Comparison of ENCODE assay signal across 1 cellular context in the genomic region with DNA sequence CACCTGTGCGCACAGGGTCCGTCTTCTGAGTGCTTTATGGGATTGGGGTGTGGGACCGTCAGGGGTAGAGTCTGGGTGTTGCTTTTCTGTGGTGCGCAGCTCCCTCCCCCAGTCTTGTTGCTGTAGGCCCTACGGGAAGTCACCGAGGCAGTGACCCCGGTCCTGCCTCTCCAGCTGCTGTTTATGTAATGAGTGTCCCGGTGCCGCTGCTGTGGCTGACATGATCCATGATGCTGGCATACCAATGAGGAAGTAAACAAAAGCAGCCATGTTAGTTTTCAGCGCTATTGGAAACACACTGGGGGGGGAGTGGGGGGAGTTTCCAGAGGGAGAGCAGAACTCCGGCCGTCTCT.
TF ChIP-seq lines count a peak whose summit lies in the region.

No MANE protein-coding gene starts in this region.

TF ChIP-seq in HepG2, 621 proteins besides CTCF, POLR2A, EP300 and RAD21 (continued from another document and continues in another):
- TF ChIP-seq ZFP36L2 (CRISPR knock-in tag; IDR thresholded peaks at IDR 0.05) (no peak), MED13 (CRISPR knock-in tag; IDR thresholded peaks at IDR 0.05) (no peak), ZNF713 (CRISPR knock-in tag; IDR thresholded peaks at IDR 0.05) (no peak), RERE (CRISPR knock-in tag; IDR thresholded peaks at IDR 0.05; ENCODE audit: low read depth) (no peak), ELF4 (CRISPR knock-in tag; IDR thresholded peaks at IDR 0.05; ENCODE audit: borderline replicate concordance) (no peak), ZNF432 (CRISPR knock-in tag; IDR thresholded peaks at IDR 0.05; ENCODE audit: borderline replicate concordance) (no peak), YEATS4 (CRISPR knock-in tag; IDR thresholded peaks at IDR 0.05; ENCODE audit: borderline replicate concordance) (0 out of 2 replicates have a peak, but pooled peaks have one; percentile 7), PPARG (CRISPR knock-in tag; conservative IDR thresholded peaks at IDR 0.05) (no peak), CHD2 (IDR thresholded peaks at IDR 0.05; ENCODE audit: low read depth, low read length) (no peak), MYPOP (CRISPR knock-in tag; IDR thresholded peaks at IDR 0.05) (0 out of 2 replicates have a peak, but pooled peaks have one; percentile 14), RNF219 (CRISPR knock-in tag; IDR thresholded peaks at IDR 0.05) (no peak), MYNN (CRISPR knock-in tag; IDR thresholded peaks at IDR 0.05; ENCODE audit: low read depth) (no peak; the same call in 1 of the 2 replicates), MTF1 (CRISPR knock-in tag; IDR thresholded peaks at IDR 0.05) (no peak), ZNF572 (CRISPR knock-in tag; IDR thresholded peaks at IDR 0.05) (no peak), NFATC3 (CRISPR knock-in tag; IDR thresholded peaks at IDR 0.05) (no peak), GTF2F1 (IDR thresholded peaks at IDR 0.05; ENCODE audit: low read length) (no peak), ZNF138 (CRISPR knock-in tag; IDR thresholded peaks at IDR 0.05; ENCODE audit: low read depth) (no peak), SRY (CRISPR knock-in tag; IDR thresholded peaks at IDR 0.05) (0 out of 2 replicates have a peak, but pooled peaks have one; percentile 18), FIP1L1 (IDR thresholded peaks at IDR 0.05; ENCODE audit: borderline replicate concordance, insufficient read depth, low read depth, low read length) (no peak; the same call in 1 of the 2 replicates), NR1H2 (CRISPR knock-in tag; IDR thresholded peaks at IDR 0.05; ENCODE audit: borderline replicate concordance, low read depth) (no peak), ZNF589 (CRISPR knock-in tag; conservative IDR thresholded peaks at IDR 0.05) (no peak), ZBTB7A (CRISPR knock-in tag; IDR thresholded peaks at IDR 0.05) (no peak), DNMT3B (CRISPR knock-in tag; conservative IDR thresholded peaks at IDR 0.05) (no peak), KDM3A (CRISPR knock-in tag; IDR thresholded peaks at IDR 0.05; ENCODE audit: low read depth) (no peak), ZNF770 (CRISPR knock-in tag; IDR thresholded peaks at IDR 0.05) (no peak), LCORL (IDR thresholded peaks at IDR 0.05) (no peak), LCORL (CRISPR knock-in tag; IDR thresholded peaks at IDR 0.05) (no peak), CBX1 (IDR thresholded peaks at IDR 0.05; ENCODE audit: low read depth) (no peak), ZBTB43 (CRISPR knock-in tag; conservative IDR thresholded peaks at IDR 0.05) (no peak), CREB1 (IDR thresholded peaks at IDR 0.05) (no peak), CREB1 (CRISPR knock-in tag; IDR thresholded peaks at IDR 0.05) (no peak), ZNF382 (CRISPR knock-in tag; IDR thresholded peaks at IDR 0.05; ENCODE audit: borderline replicate concordance) (no peak), ZNF704 (CRISPR knock-in tag; IDR thresholded peaks at IDR 0.05; ENCODE audit: borderline replicate concordance) (no peak), ZNF550 (CRISPR knock-in tag; IDR thresholded peaks at IDR 0.05; ENCODE audit: borderline replicate concordance) (no peak), SOX6 (IDR thresholded peaks at IDR 0.05) (no peak), SOX6 (CRISPR knock-in tag; IDR thresholded peaks at IDR 0.05) (no peak; the same call in 1 of the 2 replicates), ZNF883 (CRISPR knock-in tag; IDR thresholded peaks at IDR 0.05; ENCODE audit: not compliant biosample characterization) (no peak), KDM4B (CRISPR knock-in tag; IDR thresholded peaks at IDR 0.05) (0 out of 2 replicates have a peak, but pooled peaks have one; percentile 20), ARNT (IDR thresholded peaks at IDR 0.05) (no peak), YEATS2 (CRISPR knock-in tag; IDR thresholded peaks at IDR 0.05; ENCODE audit: borderline replicate concordance) (no peak), ZNF260 (CRISPR knock-in tag; IDR thresholded peaks at IDR 0.05; ENCODE audit: borderline replicate concordance, low read depth) (no peak), BRCA1 (CRISPR knock-in tag; IDR thresholded peaks at IDR 0.05) (no peak; the same call in 1 of the 2 replicates), U2AF1 (optimal IDR thresholded peaks at IDR 0.05; ENCODE audit: low read depth, low read length) (no peak), FOXK1 (CRISPR knock-in tag; IDR thresholded peaks at IDR 0.05; ENCODE audit: borderline replicate concordance, low read depth) (peak; percentile 80; the same call in 1 of the 2 replicates), XBP1 (CRISPR knock-in tag; IDR thresholded peaks at IDR 0.05) (no peak), SP5 (CRISPR knock-in tag; IDR thresholded peaks at IDR 0.05; ENCODE audit: borderline replicate concordance, low read depth) (no peak), ZNF30 (CRISPR knock-in tag; IDR thresholded peaks at IDR 0.05) (no peak)
- TF ChIP-seq, protein P1, sequence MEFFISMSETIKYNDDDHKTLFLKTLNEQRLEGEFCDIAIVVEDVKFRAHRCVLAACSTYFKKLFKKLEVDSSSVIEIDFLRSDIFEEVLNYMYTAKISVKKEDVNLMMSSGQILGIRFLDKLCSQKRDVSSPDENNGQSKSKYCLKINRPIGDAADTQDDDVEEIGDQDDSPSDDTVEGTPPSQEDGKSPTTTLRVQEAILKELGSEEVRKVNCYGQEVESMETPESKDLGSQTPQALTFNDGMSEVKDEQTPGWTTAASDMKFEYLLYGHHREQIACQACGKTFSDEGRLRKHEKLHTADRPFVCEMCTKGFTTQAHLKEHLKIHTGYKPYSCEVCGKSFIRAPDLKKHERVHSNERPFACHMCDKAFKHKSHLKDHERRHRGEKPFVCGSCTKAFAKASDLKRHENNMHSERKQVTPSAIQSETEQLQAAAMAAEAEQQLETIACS (CRISPR knock-in tag; IDR thresholded peaks at IDR 0.05) = no peak
- TF ChIP-seq, protein P2, sequence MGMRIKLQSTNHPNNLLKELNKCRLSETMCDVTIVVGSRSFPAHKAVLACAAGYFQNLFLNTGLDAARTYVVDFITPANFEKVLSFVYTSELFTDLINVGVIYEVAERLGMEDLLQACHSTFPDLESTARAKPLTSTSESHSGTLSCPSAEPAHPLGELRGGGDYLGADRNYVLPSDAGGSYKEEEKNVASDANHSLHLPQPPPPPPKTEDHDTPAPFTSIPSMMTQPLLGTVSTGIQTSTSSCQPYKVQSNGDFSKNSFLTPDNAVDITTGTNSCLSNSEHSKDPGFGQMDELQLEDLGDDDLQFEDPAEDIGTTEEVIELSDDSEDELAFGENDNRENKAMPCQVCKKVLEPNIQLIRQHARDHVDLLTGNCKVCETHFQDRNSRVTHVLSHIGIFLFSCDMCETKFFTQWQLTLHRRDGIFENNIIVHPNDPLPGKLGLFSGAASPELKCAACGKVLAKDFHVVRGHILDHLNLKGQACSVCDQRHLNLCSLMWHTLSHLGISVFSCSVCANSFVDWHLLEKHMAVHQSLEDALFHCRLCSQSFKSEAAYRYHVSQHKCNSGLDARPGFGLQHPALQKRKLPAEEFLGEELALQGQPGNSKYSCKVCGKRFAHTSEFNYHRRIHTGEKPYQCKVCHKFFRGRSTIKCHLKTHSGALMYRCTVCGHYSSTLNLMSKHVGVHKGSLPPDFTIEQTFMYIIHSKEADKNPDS (CRISPR knock-in tag; IDR thresholded peaks at IDR 0.05) = no peak
- TF ChIP-seq, protein P3, sequence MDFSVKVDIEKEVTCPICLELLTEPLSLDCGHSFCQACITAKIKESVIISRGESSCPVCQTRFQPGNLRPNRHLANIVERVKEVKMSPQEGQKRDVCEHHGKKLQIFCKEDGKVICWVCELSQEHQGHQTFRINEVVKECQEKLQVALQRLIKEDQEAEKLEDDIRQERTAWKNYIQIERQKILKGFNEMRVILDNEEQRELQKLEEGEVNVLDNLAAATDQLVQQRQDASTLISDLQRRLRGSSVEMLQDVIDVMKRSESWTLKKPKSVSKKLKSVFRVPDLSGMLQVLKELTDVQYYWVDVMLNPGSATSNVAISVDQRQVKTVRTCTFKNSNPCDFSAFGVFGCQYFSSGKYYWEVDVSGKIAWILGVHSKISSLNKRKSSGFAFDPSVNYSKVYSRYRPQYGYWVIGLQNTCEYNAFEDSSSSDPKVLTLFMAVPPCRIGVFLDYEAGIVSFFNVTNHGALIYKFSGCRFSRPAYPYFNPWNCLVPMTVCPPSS (IDR thresholded peaks at IDR 0.05) = no peak
